10 cellular contexts compared by ENCODE assay signal in genomic region chr1:38818706-38819439, GRCh38. TPM values are rescaled to one million over a fixed set of nuclear protein-coding genes. Genes with fewer than 3 reads are reported as not detected.
DNase-seq lines count a peak whose midpoint lies in the region; ATAC-seq and TF ChIP-seq lines count a peak whose summit lies in the region.
"Had no signal": no experiment of that assay in that cellular context is flagged by ENCODE, and none has a peak within 500 bp of the region (broad histone marks: within the 10 kb centered on the region; RNA-seq: fewer than 3 reads in every experiment).

No MANE protein-coding gene starts in this region.

- H3K27ac ChIP-seq in iPS-18a (ENCODE audit: low read length) (no peak overlapping the region), OCI-LY7 (ENCODE audit: low read depth, low read length, poor library complexity, severe bottlenecking) (no peak overlapping the region)

- H3K4me1 ChIP-seq in ES-I3 (ENCODE audit: insufficient read depth, low read length) (peaks cover 5% of the 10 kb centered on the region; the same call in 1 of the 2 replicates), iPS-18a (ENCODE audit: control insufficient read depth, low read depth, low read length) (peaks cover 15% of the 10 kb centered on the region), OCI-LY7 (ENCODE audit: insufficient read depth, low read length, poor library complexity, severe bottlenecking) (no peaks in the 10 kb centered on the region)

- H3K4me1 Mint-ChIP-seq in T-helper 17 cell, result peaks cover 4% of the 10 kb centered on the region

- H3K9me2 ChIP-seq in OCI-LY7 (ENCODE audit: insufficient read depth, low read length), result no peaks in the 10 kb centered on the region

- intact Hi-C loops in OCI-LY7 (cut with micrococcal nuclease; ENCODE audit: unreplicated experiment), result no loop called here

- H3K4me3 Mint-ChIP-seq in T-helper 17 cell, result peak overlapping the region; percentile 67

- H3K4me2 ChIP-seq in OCI-LY7 (ENCODE audit: low read length), result no peak overlapping the region

- H3K27me3 ChIP-seq in iPS-18a (ENCODE audit: control insufficient read depth, insufficient read depth, low read length), result peaks cover 62% of the 10 kb centered on the region

- CTCF ChIA-PET in OCI-LY7 (lab: Charles Lee; ENCODE audit: unreplicated experiment), result no interaction called here

- H3K27ac Mint-ChIP-seq in T-helper 17 cell, result no peak overlapping the region

- no peaks in the 10 kb centered on the region for H4K20me1 ChIP-seq in OCI-LY7 (ENCODE audit: insufficient read depth, low read length)

- no peak for TF ChIP-seq CTCF in OCI-LY7 (conservative IDR thresholded peaks at IDR 0.05; ENCODE audit: low read length)

- peaks cover 76% of the 10 kb centered on the region for H3K27me3 Mint-ChIP-seq in T-helper 17 cell

- DNase-seq in T-helper 17 cell (no peak), skeletal muscle cell (ENCODE audit: low read depth) (no peak), OCI-LY7 (ENCODE audit: low spot score) (no peak), COLO668 (lab: John Stamatoyannopoulos, UW; ENCODE audit: unreplicated experiment) (no peak)
- no peak for DNase-seq in activated naive CD4-positive, alpha-beta T cell treated with Interleukin-2 at 50 U/mL for 16 hours
- DNase-seq: amniotic stem cell, DMS79 had no signal

- H3K9me3 ChIP-seq in ES-I3 (ENCODE audit: control insufficient read depth, insufficient read depth, low read length) (0 out of 2 replicates have a peak, but pooled peaks cover 5% of the 10 kb centered on the region), T-helper 17 cell (ENCODE audit: control insufficient read depth, low read length, poor library complexity, severe bottlenecking) (no peaks in the 10 kb centered on the region), iPS-18a (ENCODE audit: control insufficient read depth, low read depth, low read length) (no peaks in the 10 kb centered on the region), OCI-LY7 (ENCODE audit: low read length) (no peaks in the 10 kb centered on the region)

- H3K36me3 Mint-ChIP-seq in T-helper 17 cell (ENCODE audit: low read depth), result no peaks in the 10 kb centered on the region

- no peak overlapping the region for H2AFZ ChIP-seq in OCI-LY7 (ENCODE audit: low read length)

- no peak for ATAC-seq in T-helper 17 cell
- ATAC-seq in HG03460 (IDR thresholded peaks at IDR 0.05; ENCODE audit: unreplicated experiment), result no peak

- H3K79me2 ChIP-seq in OCI-LY7 (ENCODE audit: insufficient read depth, low read depth, low read length), result no peaks in the 10 kb centered on the region

- peak overlapping the region; percentile 65 for H3K9ac ChIP-seq in ES-I3 (ENCODE audit: low read depth, low read length)
- peak overlapping the region; percentile 32 for H3K9ac ChIP-seq in iPS-18a (ENCODE audit: low read length)

- H3K36me3 ChIP-seq in ES-I3 (ENCODE audit: insufficient read depth, low read length), result no peaks in the 10 kb centered on the region
- H3K36me3 ChIP-seq in iPS-18a (ENCODE audit: control insufficient read depth, low read depth, low read length), result no peaks in the 10 kb centered on the region
- H3K36me3 ChIP-seq in OCI-LY7 (ENCODE audit: insufficient read depth, low read length), result no peaks in the 10 kb centered on the region

- POLR2A ChIA-PET in OCI-LY7 (lab: Charles Lee), result interaction anchor here (0.6 kb wide), 1 partner anchor 44 kb away, joined by 3 read pairs; no protein-coding TSS in a partner anchor

- H3K4me3 ChIP-seq in iPS-18a (ENCODE audit: low read length) (peak overlapping the region; percentile 78), skeletal muscle cell (ENCODE audit: low read depth, low read length) (peak overlapping the region; percentile 32), OCI-LY7 (ENCODE audit: low read depth, low read length, poor library complexity, severe bottlenecking) (no peak overlapping the region)

- BruUV-seq in OCI-LY7 (replicated peaks; lab: Mats Ljungman, UMichigan), result no TSS peak

RNA-seq across cellular contexts. Expression of gene RRAGC, which starts 40.7 kb away (rescaled TPM):
- total RNA-seq in T-helper 17 cell (10 to 100 TPM; 15.8 to 16.9 TPM), OCI-LY7 (2022) (19.1 and 19.6 TPM in 2 replicates)
- total RNA-seq in OCI-LY7 (2014; rRNA removed; shearing (Covaris generic)), result 4.8 and 5.0 TPM in 2 replicates

RNA-seq across cellular contexts. Expression of gene MYCBP, which starts 54.3 kb away (rescaled TPM):
- total RNA-seq in T-helper 17 cell (1 to 10 TPM; 4.9 to 9.8 TPM), OCI-LY7 (2022) (38.6 and 47.6 TPM in 2 replicates)
- total RNA-seq in OCI-LY7 (2014; rRNA removed; shearing (Covaris generic)), result 21.5 and 25.2 TPM in 2 replicates
